18 cellular contexts compared by ENCODE assay signal in genomic region chr6:128474933-128475332, GRCh38. TPM values are rescaled to one million over a fixed set of nuclear protein-coding genes. Genes with fewer than 3 reads are reported as not detected.
A peak's percentile ranks its signal among the peaks of the same experiment; 100 is the strongest.
DNase-seq lines count a peak whose midpoint lies in the region; ATAC-seq, FAIRE-seq and TF ChIP-seq lines count a peak whose summit lies in the region.
"Had no signal": no experiment of that assay in that cellular context is flagged by ENCODE, and none has a peak within 500 bp of the region (broad histone marks: within the 10 kb centered on the region; RNA-seq: fewer than 3 reads in every experiment).

No MANE protein-coding gene starts in this region.

- H3K9me3 Mint-ChIP-seq in HFFc6 (no peaks in the 10 kb centered on the region), astrocyte (ENCODE audit: unreplicated experiment) (no peaks in the 10 kb centered on the region)
- H3K9me3 Mint-ChIP-seq: CD4-positive, alpha-beta T cell had no signal

- intact Hi-C loops in Panc1 (cut with micrococcal nuclease; ENCODE audit: unreplicated experiment) = no loop called here

- H3K27me3 ChIP-seq in Panc1 (ENCODE audit: control insufficient read depth, insufficient read depth, low read length) (no peaks in the 10 kb centered on the region), astrocyte (ENCODE audit: insufficient read depth, low read length) (no peaks in the 10 kb centered on the region), foreskin keratinocyte (no peaks in the 10 kb centered on the region), MG63 (no peaks in the 10 kb centered on the region)

- H3K4me1 ChIP-seq in Panc1 (ENCODE audit: control insufficient read depth, insufficient read depth, low read length) (peaks cover 14% of the 10 kb centered on the region), astrocyte (ENCODE audit: insufficient read depth, low read length) (peaks cover 7% of the 10 kb centered on the region), foreskin keratinocyte (peaks cover 37% of the 10 kb centered on the region)
- H3K4me1 ChIP-seq: HAP-1 had no signal

- in situ Hi-C loops in Panc1 (cut with HindIII; ENCODE audit: low pct_unique_long_range_greater_than_20kb, low sequenced_read_pairs) = no loop called here

- DNase-seq in HFFc6 (no peak), Panc1 (ENCODE audit: low read depth, low spot score) (no peak), astrocyte (ENCODE audit: low read depth) (no peak), foreskin keratinocyte (no peak), cortex of kidney (lab: John Stamatoyannopoulos, UW) (no peak), MG63 (no peak), NCI-H1105 (lab: John Stamatoyannopoulos, UW) (no peak)
- DNase-seq: AML-193; Caco-2; CD4-positive, alpha-beta T cell had no signal

- H3K4me1 Mint-ChIP-seq in HFFc6 (ENCODE audit: low read depth) (peaks cover 74% of the 10 kb centered on the region), astrocyte (ENCODE audit: low read depth, unreplicated experiment) (peaks cover 42% of the 10 kb centered on the region)

- H3K4me2 ChIP-seq in astrocyte (ENCODE audit: low read length) = peak overlapping the region; percentile 17

- H3K4me3 ChIP-seq in Panc1 (ENCODE audit: low read depth in 2 of 2, low read length in 2 of 2) (no peak overlapping the region), astrocyte (ENCODE audit: insufficient read depth, low read depth, low read length) (no peak overlapping the region), MG63 (no peak overlapping the region)
- H3K4me3 ChIP-seq: HAP-1 had no signal

- peaks cover 2% of the 10 kb centered on the region; the same call in 1 of the 2 replicates for H3K36me3 Mint-ChIP-seq in HFFc6 (ENCODE audit: low read depth)
- peaks cover 2% of the 10 kb centered on the region for H3K36me3 Mint-ChIP-seq in astrocyte (ENCODE audit: low read depth, unreplicated experiment)

- H3K4me3 Mint-ChIP-seq in HFFc6 (peak overlapping the region; percentile 72; the same call in 1 of the 2 replicates), astrocyte (ENCODE audit: unreplicated experiment) (no peak overlapping the region)
- H3K4me3 Mint-ChIP-seq: CD4-positive, alpha-beta T cell had no signal

- ATAC-seq in Panc1 (peak; percentile 30; the same call in 1 of the 2 replicates), foreskin keratinocyte (peak; percentile 10), HG02973 (IDR thresholded peaks at IDR 0.05; ENCODE audit: unreplicated experiment) (no peak)

- no peak overlapping the region for H2AFZ ChIP-seq in astrocyte (ENCODE audit: low read depth, low read length)

- BruUV-seq in Panc1 (replicated peaks; lab: Mats Ljungman, UMichigan) = no TSS peak

- H4K20me1 ChIP-seq in astrocyte (ENCODE audit: insufficient read depth, low read length) = peaks cover 62% of the 10 kb centered on the region

- POLR2A ChIA-PET in Panc1 (lab: Charles Lee) = no interaction called here

- peaks cover 92% of the 10 kb centered on the region for H3K79me2 ChIP-seq in astrocyte (ENCODE audit: insufficient read depth, low read length)

- H3K27me3 Mint-ChIP-seq in HFFc6 (ENCODE audit: insufficient read depth) = no peaks in the 10 kb centered on the region; the same call in 1 of the 2 replicates
- H3K27me3 Mint-ChIP-seq in astrocyte (ENCODE audit: low read depth, unreplicated experiment) = no peaks in the 10 kb centered on the region
- H3K27me3 Mint-ChIP-seq: CD4-positive, alpha-beta T cell had no signal

- TF ChIP-seq CTCF in HFFc6 (IDR thresholded peaks at IDR 0.05) (no peak), Panc1 (IDR thresholded peaks at IDR 0.05) (no peak), astrocyte (IDR thresholded peaks at IDR 0.05; ENCODE audit: insufficient read depth, low read depth, low read length) (no peak), foreskin keratinocyte (conservative IDR thresholded peaks at IDR 0.05) (no peak)

- no peaks in the 10 kb centered on the region for H3K36me3 ChIP-seq in Panc1 (ENCODE audit: control insufficient read depth, insufficient read depth, low read length)
- H3K36me3 ChIP-seq in astrocyte (ENCODE audit: insufficient read depth, low read length) = no peaks in the 10 kb centered on the region
- no peaks in the 10 kb centered on the region for H3K36me3 ChIP-seq in MG63
- H3K36me3 ChIP-seq: HAP-1 had no signal

- FAIRE-seq in astrocyte (lab: Jason Lieb, UNC) = no peak
- FAIRE-seq: D721Med, G401.6, GM12891, GM19239 had no signal

- CTCF ChIA-PET in Panc1 (lab: Charles Lee) = no interaction called here

- H3K9ac ChIP-seq in astrocyte (ENCODE audit: low read length) = no peak overlapping the region

- peak overlapping the region; percentile 43; the same call in 1 of the 2 replicates for H3K27ac Mint-ChIP-seq in HFFc6
- no peak overlapping the region for H3K27ac Mint-ChIP-seq in astrocyte (ENCODE audit: unreplicated experiment)
- H3K27ac Mint-ChIP-seq: CD4-positive, alpha-beta T cell had no signal

- H3K9me3 ChIP-seq in Panc1 (ENCODE audit: control insufficient read depth, insufficient read depth, low read depth, low read length) (no peaks in the 10 kb centered on the region), astrocyte (ENCODE audit: insufficient read depth, low read depth, low read length) (no peaks in the 10 kb centered on the region), MG63 (no peaks in the 10 kb centered on the region)
- H3K9me3 ChIP-seq: Caco-2, HAP-1 had no signal

- H3K27ac ChIP-seq in Panc1 (ENCODE audit: low read length) = no peak overlapping the region
- no peak overlapping the region for H3K27ac ChIP-seq in astrocyte (ENCODE audit: low read depth, low read length)
- no peak overlapping the region for H3K27ac ChIP-seq in foreskin keratinocyte
- H3K27ac ChIP-seq: C4-2B, HL-60 had no signal

RNA-seq across cellular contexts. Expression of gene PTPRK, which starts 45.5 kb away (rescaled TPM):
- 100 to 1,000 TPM in 3 of 6 experiments, 10 to 100 TPM in 3; 92.8 to 104 (median 97.3) TPM for total RNA-seq in HFFc6 (2021; fragmentation: NEBNext Ultra II Directional; extraction: Animal tissue kit (Norgen Biotek cat#: 25700))
- total RNA-seq in Panc1 (2021; ENCODE audit: unreplicated experiment) = 61.8 TPM
- polyA plus RNA-seq in Panc1 (2012; ENCODE audit: insufficient read length) = 25.7 TPM
- total RNA-seq in astrocyte = 139 and 159 TPM in 2 replicates
- 89.8 and 177 TPM in 2 replicates for total RNA-seq in foreskin keratinocyte
- polyA plus RNA-seq in foreskin keratinocyte = 19.4 and 31.1 TPM in 2 replicates
- total RNA-seq in MG63 (2014; rRNA removed; shearing (Covaris generic); ENCODE audit: low replicate concordance) = 9.7 and 33.7 TPM in 2 replicates
